ENCODE assay signal across 1 cellular context in the genomic region with DNA sequence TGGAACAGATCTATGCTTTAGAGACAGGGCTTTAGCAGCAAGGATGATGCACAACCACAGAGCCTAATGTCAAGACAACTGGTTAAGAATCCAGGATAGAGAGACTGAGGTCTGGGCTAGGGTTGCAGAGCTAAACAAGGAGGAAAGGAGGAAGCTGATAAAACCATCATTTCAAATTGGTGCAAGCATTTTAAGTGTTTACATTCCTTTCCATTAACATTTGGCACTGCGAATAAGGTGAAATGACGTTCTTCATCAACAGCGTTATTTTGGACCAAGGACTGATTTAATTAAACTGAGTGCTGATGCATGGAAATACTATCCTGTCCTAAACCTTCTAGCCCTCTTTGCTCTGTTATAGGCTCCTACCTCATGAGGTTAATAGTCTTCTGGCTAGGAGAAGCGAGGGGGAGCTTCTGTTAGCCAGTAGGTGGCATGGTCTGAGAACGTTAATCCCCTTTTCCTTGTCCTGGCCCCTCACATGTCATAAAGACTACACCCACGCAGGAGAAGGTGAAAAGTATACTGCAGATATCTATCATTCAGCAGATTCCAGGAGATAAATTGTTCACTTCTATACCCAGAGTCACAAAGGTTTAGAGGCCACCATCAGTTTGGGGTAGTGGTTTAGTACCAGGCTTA.
TF ChIP-seq lines count a peak whose summit lies in the region.

No MANE protein-coding gene starts in this region.

TF ChIP-seq in GM23338, 12 proteins besides CTCF, POLR2A, EP300 and RAD21:
- TF ChIP-seq STAT1 (IDR thresholded peaks at IDR 0.05; ENCODE audit: unreplicated experiment), result no peak
- TF ChIP-seq EZH2 (IDR thresholded peaks at IDR 0.05; ENCODE audit: low read depth, unreplicated experiment), result no peak
- TF ChIP-seq, protein P1, sequence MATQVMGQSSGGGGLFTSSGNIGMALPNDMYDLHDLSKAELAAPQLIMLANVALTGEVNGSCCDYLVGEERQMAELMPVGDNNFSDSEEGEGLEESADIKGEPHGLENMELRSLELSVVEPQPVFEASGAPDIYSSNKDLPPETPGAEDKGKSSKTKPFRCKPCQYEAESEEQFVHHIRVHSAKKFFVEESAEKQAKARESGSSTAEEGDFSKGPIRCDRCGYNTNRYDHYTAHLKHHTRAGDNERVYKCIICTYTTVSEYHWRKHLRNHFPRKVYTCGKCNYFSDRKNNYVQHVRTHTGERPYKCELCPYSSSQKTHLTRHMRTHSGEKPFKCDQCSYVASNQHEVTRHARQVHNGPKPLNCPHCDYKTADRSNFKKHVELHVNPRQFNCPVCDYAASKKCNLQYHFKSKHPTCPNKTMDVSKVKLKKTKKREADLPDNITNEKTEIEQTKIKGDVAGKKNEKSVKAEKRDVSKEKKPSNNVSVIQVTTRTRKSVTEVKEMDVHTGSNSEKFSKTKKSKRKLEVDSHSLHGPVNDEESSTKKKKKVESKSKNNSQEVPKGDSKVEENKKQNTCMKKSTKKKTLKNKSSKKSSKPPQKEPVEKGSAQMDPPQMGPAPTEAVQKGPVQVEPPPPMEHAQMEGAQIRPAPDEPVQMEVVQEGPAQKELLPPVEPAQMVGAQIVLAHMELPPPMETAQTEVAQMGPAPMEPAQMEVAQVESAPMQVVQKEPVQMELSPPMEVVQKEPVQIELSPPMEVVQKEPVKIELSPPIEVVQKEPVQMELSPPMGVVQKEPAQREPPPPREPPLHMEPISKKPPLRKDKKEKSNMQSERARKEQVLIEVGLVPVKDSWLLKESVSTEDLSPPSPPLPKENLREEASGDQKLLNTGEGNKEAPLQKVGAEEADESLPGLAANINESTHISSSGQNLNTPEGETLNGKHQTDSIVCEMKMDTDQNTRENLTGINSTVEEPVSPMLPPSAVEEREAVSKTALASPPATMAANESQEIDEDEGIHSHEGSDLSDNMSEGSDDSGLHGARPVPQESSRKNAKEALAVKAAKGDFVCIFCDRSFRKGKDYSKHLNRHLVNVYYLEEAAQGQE (IDR thresholded peaks at IDR 0.05; ENCODE audit: unreplicated experiment), result no peak
- TF ChIP-seq, protein P2, sequence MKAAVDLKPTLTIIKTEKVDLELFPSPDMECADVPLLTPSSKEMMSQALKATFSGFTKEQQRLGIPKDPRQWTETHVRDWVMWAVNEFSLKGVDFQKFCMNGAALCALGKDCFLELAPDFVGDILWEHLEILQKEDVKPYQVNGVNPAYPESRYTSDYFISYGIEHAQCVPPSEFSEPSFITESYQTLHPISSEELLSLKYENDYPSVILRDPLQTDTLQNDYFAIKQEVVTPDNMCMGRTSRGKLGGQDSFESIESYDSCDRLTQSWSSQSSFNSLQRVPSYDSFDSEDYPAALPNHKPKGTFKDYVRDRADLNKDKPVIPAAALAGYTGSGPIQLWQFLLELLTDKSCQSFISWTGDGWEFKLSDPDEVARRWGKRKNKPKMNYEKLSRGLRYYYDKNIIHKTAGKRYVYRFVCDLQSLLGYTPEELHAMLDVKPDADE (IDR thresholded peaks at IDR 0.05), result no peak
- TF ChIP-seq ZNF114 (CRISPR knock-in tag; IDR thresholded peaks at IDR 0.05), result no peak
- TF ChIP-seq POLR2AphosphoS5 (IDR thresholded peaks at IDR 0.05; ENCODE audit: low read depth), result no peak
- TF ChIP-seq EZH2phosphoT487 (IDR thresholded peaks at IDR 0.05; ENCODE audit: unreplicated experiment), result no peak
- TF ChIP-seq JUNB (IDR thresholded peaks at IDR 0.05; ENCODE audit: unreplicated experiment), result no peak
- TF ChIP-seq ZNF331 (CRISPR knock-in tag; IDR thresholded peaks at IDR 0.05; ENCODE audit: low read depth), result no peak
- no peak for TF ChIP-seq CREB1 (CRISPR knock-in tag; IDR thresholded peaks at IDR 0.05; ENCODE audit: low read depth)
- TF ChIP-seq ZNF462 (CRISPR knock-in tag; IDR thresholded peaks at IDR 0.05), result no peak
- TF ChIP-seq NANOG (IDR thresholded peaks at IDR 0.05; ENCODE audit: borderline replicate concordance), result no peak
